Comparison of ENCODE assay signal across 8 cellular contexts in the genomic region with DNA sequence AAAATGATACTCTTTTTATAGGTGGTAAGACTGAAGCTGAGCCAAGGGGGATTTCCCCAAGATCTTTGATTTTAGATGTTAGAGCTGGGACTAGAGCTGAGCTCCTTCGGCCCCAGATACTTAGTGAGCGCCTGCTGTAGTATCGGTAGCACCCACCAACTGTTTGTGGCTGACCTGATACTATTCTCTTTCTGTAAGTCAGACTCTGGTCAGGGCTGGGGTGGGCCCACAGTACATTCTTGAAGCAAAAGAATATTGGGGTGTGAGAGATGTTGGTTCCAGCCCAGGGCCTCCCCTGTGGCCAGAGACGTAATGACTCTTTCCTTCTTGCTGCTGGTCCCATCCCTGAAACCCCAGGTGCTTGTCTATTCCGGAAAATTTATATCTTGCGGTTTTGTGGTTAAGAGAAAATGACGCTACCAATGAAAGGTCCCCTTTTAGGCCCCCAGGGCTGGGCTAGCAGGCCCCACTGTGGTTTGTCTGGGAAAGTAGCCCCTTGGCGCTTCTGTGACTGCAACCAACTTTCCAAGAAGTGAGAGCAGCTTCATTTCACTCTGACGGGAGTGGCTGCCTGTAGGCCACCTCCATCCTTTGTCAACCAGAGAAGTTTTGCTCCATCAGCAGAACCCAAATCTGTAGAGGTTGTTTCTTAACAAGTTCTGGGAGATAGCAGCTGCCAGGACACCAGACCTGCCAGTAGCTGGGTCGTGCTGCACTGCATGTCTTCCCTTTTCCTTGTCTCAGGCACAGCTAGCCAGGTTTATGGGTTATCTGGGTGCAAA.
A peak's percentile ranks its signal among the peaks of the same experiment; 100 is the strongest.
DNase-seq lines count a peak whose midpoint lies in the region; ATAC-seq and TF ChIP-seq lines count a peak whose summit lies in the region.

No MANE protein-coding gene starts in this region.

- TF ChIP-seq CTCF in GM10248 (IDR thresholded peaks at IDR 0.05; ENCODE audit: control extremely low read depth, extremely low read depth, low read depth, missing control alignments), result no peak

- peak overlapping the region; percentile 34 to 87 (median 64) for H3K4me3 Mint-ChIP-seq in IgD-negative memory B cell
- peak overlapping the region; percentile 53 for H3K4me3 Mint-ChIP-seq in activated CD8-positive, alpha-beta memory T cell treated with anti-CD3 and anti-CD28 coated beads, Interleukin-2, amount 10 ng/mL, durations not matched to agents 7 days and 5 days

- peak; percentile 83 for ATAC-seq in GM21515 (IDR thresholded peaks at IDR 0.05; ENCODE audit: unreplicated experiment)
- peak; percentile 80 for ATAC-seq in activated CD8-positive, alpha-beta memory T cell treated with anti-CD3 and anti-CD28 coated beads, Interleukin-2, amount 10 ng/mL, durations not matched to agents 7 days and 5 days

- H3K4me1 Mint-ChIP-seq in IgD-negative memory B cell, result peaks cover 60 to 66% (median 60%) of the 10 kb centered on the region in 3 donors
- peaks cover 78% of the 10 kb centered on the region for H3K4me1 Mint-ChIP-seq in activated CD8-positive, alpha-beta memory T cell treated with anti-CD3 and anti-CD28 coated beads, Interleukin-2, amount 10 ng/mL, durations not matched to agents 7 days and 5 days

- H3K36me3 ChIP-seq in HAP-1 (replicated peaks), result no peaks in the 10 kb centered on the region

- H3K36me3 Mint-ChIP-seq in IgD-negative memory B cell, result no peaks in the 10 kb centered on the region
- H3K36me3 Mint-ChIP-seq in activated CD8-positive, alpha-beta memory T cell treated with anti-CD3 and anti-CD28 coated beads, Interleukin-2, amount 10 ng/mL, durations not matched to agents 7 days and 5 days, result peaks cover under 1% of the 10 kb centered on the region

- in situ Hi-C loops in HAP-1 (cut with MboI; ENCODE audit: low sequenced_read_pairs), result no loop called here

- no peaks in the 10 kb centered on the region for H3K27me3 ChIP-seq in HAP-1 (ENCODE audit: low read depth)

- H3K27ac Mint-ChIP-seq in IgD-negative memory B cell, result peak overlapping the region; percentile 46 to 88 (median 79)
- peak overlapping the region; percentile 80 for H3K27ac Mint-ChIP-seq in activated CD8-positive, alpha-beta memory T cell treated with anti-CD3 and anti-CD28 coated beads, Interleukin-2, amount 10 ng/mL, durations not matched to agents 7 days and 5 days

- CTCF ChIA-PET in GM10248 (lab: Yijun Ruan, JAX), result interaction anchor here (0.6 to 4.0 kb wide), 21 partner anchors 9 to 212 kb away, joined by 3 to 28 read pairs (median 5); no protein-coding TSS in a partner anchor
- CTCF ChIA-PET in activated CD8-positive, alpha-beta memory T cell treated with anti-CD3 and anti-CD28 coated beads, Interleukin-2, amount 10 ng/mL, durations not matched to agents 7 days and 5 days (lab: Charles Lee), result interaction anchor here (0.9 to 5.0 kb wide), 14 partner anchors 20 to 164 kb away, joined by 3 to 39 read pairs (median 6); a partner anchor contains a TSS

- no peak overlapping the region for H3K4me3 ChIP-seq in HAP-1

- H3K9me3 ChIP-seq in HAP-1, result no peaks in the 10 kb centered on the region

- no peaks in the 10 kb centered on the region for H3K4me1 ChIP-seq in HAP-1

- DNase-seq in GM10248 (ENCODE audit: extremely low spot score), result peak; percentile 85
- DNase-seq in activated CD8-positive, alpha-beta memory T cell treated with anti-CD3 and anti-CD28 coated beads, Interleukin-2, amount 10 ng/mL, durations not matched to agents 7 days and 5 days, result peak; percentile 92
- DNase-seq in stimulated activated CD4-positive, alpha-beta T cell treated with anti-CD3 and anti-CD28 coated beads, Interleukin-12 subunit alpha, Interleukin-12 subunit beta, amount 100 ng/mL, for 48 hours (ENCODE audit: low read depth in 2 of 3, low spot score in 1 of 3), result peak; percentile 69 to 85 (median 70)
- DNase-seq in HAP-1 (ENCODE audit: low spot score in 2 of 2), result no peak
- DNase-seq in AG08396 (ENCODE audit: low spot score), result no peak
- no peak for DNase-seq in activated gamma-delta T cell (lab: John Stamatoyannopoulos, UW)

- no peaks in the 10 kb centered on the region for H3K9me3 Mint-ChIP-seq in IgD-negative memory B cell
- H3K9me3 Mint-ChIP-seq in activated CD8-positive, alpha-beta memory T cell treated with anti-CD3 and anti-CD28 coated beads, Interleukin-2, amount 10 ng/mL, durations not matched to agents 7 days and 5 days (ENCODE audit: low read depth), result no peaks in the 10 kb centered on the region

- no peaks in the 10 kb centered on the region for H3K27me3 Mint-ChIP-seq in IgD-negative memory B cell
- no peaks in the 10 kb centered on the region for H3K27me3 Mint-ChIP-seq in activated CD8-positive, alpha-beta memory T cell treated with anti-CD3 and anti-CD28 coated beads, Interleukin-2, amount 10 ng/mL, durations not matched to agents 7 days and 5 days

- POLR2A ChIA-PET in GM10248 (lab: Yijun Ruan, JAX), result interaction anchor here (0.6 to 1.4 kb wide), 3 partner anchors 13 to 251 kb away, joined by 3 to 7 read pairs (median 4); a partner anchor contains a TSS

Comparison
In these comparisons a context has a peak if more than half of its experiments do, and no peak if none do; other contexts are left out.
1. DNase-seq: peak in GM10248 (single experiment), activated CD8-positive, alpha-beta memory T cell treated with anti-CD3 and anti-CD28 coated beads, Interleukin-2, amount 10 ng/mL, durations not matched to agents 7 days and 5 days (single experiment) and stimulated activated CD4-positive, alpha-beta T cell treated with anti-CD3 and anti-CD28 coated beads, Interleukin-12 subunit alpha, Interleukin-12 subunit beta, amount 100 ng/mL, for 48 hours (3 of 3); none in HAP-1 (0 of 2), AG08396 (single experiment) and activated gamma-delta T cell (single experiment).